ENCODE assay signal across 2 cellular contexts in genomic region chr1:244271004-244271403, GRCh38.
TF ChIP-seq lines count a peak whose summit lies in the region.

No MANE protein-coding gene starts in this region.

TF ChIP-seq in A549, 52 proteins besides CTCF, POLR2A, EP300 and RAD21:
- TF ChIP-seq USF2 (IDR thresholded peaks at IDR 0.05): no peak
- peak; percentile 33 for TF ChIP-seq MAFK (IDR thresholded peaks at IDR 0.05; ENCODE audit: partially characterized antibody)
- no peak for TF ChIP-seq REST (IDR thresholded peaks at IDR 0.05)

TF ChIP-seq in IMR-90, 13 proteins besides CTCF, POLR2A, EP300 and RAD21:
- TF ChIP-seq CHD1 (IDR thresholded peaks at IDR 0.05; ENCODE audit: low read depth, low read length): no peak
- no peak for TF ChIP-seq USF2 (IDR thresholded peaks at IDR 0.05; ENCODE audit: low read depth, low read length)
- TF ChIP-seq MAFK (IDR thresholded peaks at IDR 0.05; ENCODE audit: low read depth, low read length): peak; percentile 48
